In the genomic region with DNA sequence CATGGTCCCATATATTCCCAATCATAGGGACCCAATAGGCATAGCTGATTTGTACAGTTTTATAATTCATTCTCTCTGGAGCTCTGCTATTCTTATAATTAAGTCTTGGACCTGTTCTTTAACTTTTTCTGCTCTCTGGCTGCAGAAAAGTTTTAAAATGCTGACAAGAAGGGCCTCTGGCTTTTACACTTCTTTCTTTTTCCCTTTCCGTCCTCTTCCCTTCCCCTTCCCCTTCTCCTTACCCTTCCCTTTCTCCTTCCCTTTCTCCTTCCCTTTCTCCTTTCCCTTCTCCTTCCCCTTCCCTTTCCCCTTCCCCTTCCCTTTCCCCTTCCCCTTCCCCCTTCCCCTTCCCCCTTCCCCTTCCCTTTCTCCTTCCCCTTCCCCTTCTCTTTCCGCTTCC, we compare ENCODE assay signal across 11 cellular contexts.
"Had no signal": no experiment of that assay in that cellular context is flagged by ENCODE, and none has a peak within 500 bp of the region (broad histone marks: within the 10 kb centered on the region; RNA-seq: fewer than 3 reads in every experiment).

No MANE protein-coding gene starts in this region.

- H3K27ac ChIP-seq: GM23248 had no signal

- H3K4me2 ChIP-seq: GM23338 had no signal

- H2AFZ ChIP-seq: GM23248, GM23338 had no signal

- H3K9ac ChIP-seq: GM23248 had no signal

- H3K4me1 ChIP-seq: HAP-1 had no signal

- ATAC-seq: GM23338, HCT116 had no signal

- H3K9me3 ChIP-seq: HAP-1 had no signal

- FAIRE-seq: H1, H54 had no signal

- H3K36me3 ChIP-seq: HAP-1 had no signal

- H3K4me3 ChIP-seq: GM23248, GM23338, HAP-1 had no signal

- DNase-seq: GM23248, GOT3, H7, H9, HCEC 1CT, HFFc6 had no signal
